ENCODE assay signal across 2 cellular contexts in the genomic region with DNA sequence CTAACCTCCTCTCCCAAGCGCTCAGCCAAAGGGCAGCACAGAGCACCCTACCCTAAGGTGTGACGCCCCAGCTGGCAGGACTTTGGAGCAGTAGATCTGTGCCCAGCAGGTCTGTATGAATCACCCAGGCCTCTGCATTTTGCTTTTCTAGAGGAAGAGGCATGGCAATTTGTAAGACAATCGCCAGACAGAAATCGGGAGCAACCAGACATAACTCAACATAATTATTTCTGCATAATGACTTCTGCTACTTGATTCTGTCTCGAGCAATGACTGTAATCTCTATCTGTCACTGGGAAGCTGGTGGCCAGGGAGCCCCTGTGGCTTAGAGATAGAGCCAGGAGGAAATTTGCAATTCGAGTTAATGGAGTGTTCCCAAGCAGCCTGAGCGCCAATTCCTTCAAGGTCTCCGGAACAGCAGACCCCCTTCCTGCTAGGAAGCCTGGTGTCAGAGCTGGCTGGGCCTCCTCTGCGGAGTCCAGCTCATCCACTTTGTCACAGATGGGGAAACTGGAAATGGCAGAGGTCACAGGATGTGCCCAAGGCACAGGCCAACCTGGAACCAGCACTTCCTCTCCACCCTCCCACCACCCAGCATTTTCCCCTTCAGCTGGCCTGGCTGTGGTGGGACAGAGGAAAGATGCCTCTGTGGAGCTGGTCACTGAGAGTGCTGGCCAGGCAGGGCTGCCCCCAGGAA.
TF ChIP-seq lines count a peak whose summit lies in the region.

No MANE protein-coding gene starts in this region.

TF ChIP-seq in GM23338, 12 proteins besides CTCF, POLR2A, EP300 and RAD21 (continued from another document):
- TF ChIP-seq NANOG (IDR thresholded peaks at IDR 0.05; ENCODE audit: borderline replicate concordance), result no peak
- no peak for TF ChIP-seq ZNF114 (CRISPR knock-in tag; IDR thresholded peaks at IDR 0.05)
- no peak for TF ChIP-seq CREB1 (CRISPR knock-in tag; IDR thresholded peaks at IDR 0.05; ENCODE audit: low read depth)
- TF ChIP-seq, protein P1, sequence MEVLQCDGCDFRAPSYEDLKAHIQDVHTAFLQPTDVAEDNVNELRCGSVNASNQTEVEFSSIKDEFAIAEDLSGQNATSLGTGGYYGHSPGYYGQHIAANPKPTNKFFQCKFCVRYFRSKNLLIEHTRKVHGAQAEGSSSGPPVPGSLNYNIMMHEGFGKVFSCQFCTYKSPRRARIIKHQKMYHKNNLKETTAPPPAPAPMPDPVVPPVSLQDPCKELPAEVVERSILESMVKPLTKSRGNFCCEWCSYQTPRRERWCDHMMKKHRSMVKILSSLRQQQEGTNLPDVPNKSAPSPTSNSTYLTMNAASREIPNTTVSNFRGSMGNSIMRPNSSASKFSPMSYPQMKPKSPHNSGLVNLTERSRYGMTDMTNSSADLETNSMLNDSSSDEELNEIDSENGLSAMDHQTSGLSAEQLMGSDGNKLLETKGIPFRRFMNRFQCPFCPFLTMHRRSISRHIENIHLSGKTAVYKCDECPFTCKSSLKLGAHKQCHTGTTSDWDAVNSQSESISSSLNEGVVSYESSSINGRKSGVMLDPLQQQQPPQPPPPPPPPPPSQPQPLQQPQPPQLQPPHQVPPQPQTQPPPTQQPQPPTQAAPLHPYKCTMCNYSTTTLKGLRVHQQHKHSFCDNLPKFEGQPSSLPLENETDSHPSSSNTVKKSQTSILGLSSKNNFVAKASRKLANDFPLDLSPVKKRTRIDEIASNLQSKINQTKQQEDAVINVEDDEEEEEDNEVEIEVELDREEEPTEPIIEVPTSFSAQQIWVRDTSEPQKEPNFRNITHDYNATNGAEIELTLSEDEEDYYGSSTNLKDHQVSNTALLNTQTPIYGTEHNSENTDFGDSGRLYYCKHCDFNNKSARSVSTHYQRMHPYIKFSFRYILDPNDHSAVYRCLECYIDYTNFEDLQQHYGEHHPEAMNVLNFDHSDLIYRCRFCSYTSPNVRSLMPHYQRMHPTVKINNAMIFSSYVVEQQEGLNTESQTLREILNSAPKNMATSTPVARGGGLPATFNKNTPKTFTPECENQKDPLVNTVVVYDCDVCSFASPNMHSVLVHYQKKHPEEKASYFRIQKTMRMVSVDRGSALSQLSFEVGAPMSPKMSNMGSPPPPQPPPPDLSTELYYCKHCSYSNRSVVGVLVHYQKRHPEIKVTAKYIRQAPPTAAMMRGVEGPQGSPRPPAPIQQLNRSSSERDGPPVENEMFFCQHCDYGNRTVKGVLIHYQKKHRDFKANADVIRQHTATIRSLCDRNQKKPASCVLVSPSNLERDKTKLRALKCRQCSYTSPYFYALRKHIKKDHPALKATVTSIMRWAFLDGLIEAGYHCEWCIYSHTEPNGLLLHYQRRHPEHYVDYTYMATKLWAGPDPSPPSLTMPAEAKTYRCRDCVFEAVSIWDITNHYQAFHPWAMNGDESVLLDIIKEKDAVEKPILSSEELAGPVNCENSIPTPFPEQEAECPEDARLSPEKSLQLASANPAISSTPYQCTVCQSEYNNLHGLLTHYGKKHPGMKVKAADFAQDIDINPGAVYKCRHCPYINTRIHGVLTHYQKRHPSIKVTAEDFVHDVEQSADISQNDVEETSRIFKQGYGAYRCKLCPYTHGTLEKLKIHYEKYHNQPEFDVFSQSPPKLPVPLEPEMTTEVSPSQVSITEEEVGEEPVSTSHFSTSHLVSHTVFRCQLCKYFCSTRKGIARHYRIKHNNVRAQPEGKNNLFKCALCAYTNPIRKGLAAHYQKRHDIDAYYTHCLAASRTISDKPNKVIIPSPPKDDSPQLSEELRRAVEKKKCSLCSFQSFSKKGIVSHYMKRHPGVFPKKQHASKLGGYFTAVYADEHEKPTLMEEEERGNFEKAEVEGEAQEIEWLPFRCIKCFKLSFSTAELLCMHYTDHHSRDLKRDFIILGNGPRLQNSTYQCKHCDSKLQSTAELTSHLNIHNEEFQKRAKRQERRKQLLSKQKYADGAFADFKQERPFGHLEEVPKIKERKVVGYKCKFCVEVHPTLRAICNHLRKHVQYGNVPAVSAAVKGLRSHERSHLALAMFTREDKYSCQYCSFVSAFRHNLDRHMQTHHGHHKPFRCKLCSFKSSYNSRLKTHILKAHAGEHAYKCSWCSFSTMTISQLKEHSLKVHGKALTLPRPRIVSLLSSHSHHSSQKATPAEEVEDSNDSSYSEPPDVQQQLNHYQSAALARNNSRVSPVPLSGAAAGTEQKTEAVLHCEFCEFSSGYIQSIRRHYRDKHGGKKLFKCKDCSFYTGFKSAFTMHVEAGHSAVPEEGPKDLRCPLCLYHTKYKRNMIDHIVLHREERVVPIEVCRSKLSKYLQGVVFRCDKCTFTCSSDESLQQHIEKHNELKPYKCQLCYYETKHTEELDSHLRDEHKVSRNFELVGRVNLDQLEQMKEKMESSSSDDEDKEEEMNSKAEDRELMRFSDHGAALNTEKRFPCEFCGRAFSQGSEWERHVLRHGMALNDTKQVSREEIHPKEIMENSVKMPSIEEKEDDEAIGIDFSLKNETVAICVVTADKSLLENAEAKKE (CRISPR knock-in tag; IDR thresholded peaks at IDR 0.05), result no peak
- TF ChIP-seq EZH2 (IDR thresholded peaks at IDR 0.05; ENCODE audit: low read depth, unreplicated experiment), result no peak
- TF ChIP-seq, protein P2, sequence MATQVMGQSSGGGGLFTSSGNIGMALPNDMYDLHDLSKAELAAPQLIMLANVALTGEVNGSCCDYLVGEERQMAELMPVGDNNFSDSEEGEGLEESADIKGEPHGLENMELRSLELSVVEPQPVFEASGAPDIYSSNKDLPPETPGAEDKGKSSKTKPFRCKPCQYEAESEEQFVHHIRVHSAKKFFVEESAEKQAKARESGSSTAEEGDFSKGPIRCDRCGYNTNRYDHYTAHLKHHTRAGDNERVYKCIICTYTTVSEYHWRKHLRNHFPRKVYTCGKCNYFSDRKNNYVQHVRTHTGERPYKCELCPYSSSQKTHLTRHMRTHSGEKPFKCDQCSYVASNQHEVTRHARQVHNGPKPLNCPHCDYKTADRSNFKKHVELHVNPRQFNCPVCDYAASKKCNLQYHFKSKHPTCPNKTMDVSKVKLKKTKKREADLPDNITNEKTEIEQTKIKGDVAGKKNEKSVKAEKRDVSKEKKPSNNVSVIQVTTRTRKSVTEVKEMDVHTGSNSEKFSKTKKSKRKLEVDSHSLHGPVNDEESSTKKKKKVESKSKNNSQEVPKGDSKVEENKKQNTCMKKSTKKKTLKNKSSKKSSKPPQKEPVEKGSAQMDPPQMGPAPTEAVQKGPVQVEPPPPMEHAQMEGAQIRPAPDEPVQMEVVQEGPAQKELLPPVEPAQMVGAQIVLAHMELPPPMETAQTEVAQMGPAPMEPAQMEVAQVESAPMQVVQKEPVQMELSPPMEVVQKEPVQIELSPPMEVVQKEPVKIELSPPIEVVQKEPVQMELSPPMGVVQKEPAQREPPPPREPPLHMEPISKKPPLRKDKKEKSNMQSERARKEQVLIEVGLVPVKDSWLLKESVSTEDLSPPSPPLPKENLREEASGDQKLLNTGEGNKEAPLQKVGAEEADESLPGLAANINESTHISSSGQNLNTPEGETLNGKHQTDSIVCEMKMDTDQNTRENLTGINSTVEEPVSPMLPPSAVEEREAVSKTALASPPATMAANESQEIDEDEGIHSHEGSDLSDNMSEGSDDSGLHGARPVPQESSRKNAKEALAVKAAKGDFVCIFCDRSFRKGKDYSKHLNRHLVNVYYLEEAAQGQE (IDR thresholded peaks at IDR 0.05; ENCODE audit: unreplicated experiment), result no peak
- TF ChIP-seq POLR2AphosphoS5 (IDR thresholded peaks at IDR 0.05; ENCODE audit: low read depth), result no peak

TF ChIP-seq in SK-N-SH, 30 proteins besides CTCF, POLR2A, EP300 and RAD21 (continued from another document):
- TF ChIP-seq CHD2 (IDR thresholded peaks at IDR 0.05; ENCODE audit: low read length, partially characterized antibody), result peak; percentile 62
- no peak for TF ChIP-seq POLR2AphosphoS5 (IDR thresholded peaks at IDR 0.05; ENCODE audit: low read depth, low read length)
- TF ChIP-seq, protein P3, sequence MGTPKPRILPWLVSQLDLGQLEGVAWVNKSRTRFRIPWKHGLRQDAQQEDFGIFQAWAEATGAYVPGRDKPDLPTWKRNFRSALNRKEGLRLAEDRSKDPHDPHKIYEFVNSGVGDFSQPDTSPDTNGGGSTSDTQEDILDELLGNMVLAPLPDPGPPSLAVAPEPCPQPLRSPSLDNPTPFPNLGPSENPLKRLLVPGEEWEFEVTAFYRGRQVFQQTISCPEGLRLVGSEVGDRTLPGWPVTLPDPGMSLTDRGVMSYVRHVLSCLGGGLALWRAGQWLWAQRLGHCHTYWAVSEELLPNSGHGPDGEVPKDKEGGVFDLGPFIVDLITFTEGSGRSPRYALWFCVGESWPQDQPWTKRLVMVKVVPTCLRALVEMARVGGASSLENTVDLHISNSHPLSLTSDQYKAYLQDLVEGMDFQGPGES (IDR thresholded peaks at IDR 0.05; ENCODE audit: low read depth, low read length), result no peak
- TF ChIP-seq, protein P4, sequence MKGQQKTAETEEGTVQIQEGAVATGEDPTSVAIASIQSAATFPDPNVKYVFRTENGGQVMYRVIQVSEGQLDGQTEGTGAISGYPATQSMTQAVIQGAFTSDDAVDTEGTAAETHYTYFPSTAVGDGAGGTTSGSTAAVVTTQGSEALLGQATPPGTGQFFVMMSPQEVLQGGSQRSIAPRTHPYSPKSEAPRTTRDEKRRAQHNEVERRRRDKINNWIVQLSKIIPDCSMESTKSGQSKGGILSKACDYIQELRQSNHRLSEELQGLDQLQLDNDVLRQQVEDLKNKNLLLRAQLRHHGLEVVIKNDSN (IDR thresholded peaks at IDR 0.05; ENCODE audit: borderline replicate concordance, low read depth), result no peak
- no peak for TF ChIP-seq JUND (IDR thresholded peaks at IDR 0.05)
- TF ChIP-seq, protein P2 (IDR thresholded peaks at IDR 0.05; ENCODE audit: low read depth, low read length), result no peak
- no peak; the same call in 1 of the 2 replicates for TF ChIP-seq RFX5 (IDR thresholded peaks at IDR 0.05; ENCODE audit: low read length)
- TF ChIP-seq, protein P5, sequence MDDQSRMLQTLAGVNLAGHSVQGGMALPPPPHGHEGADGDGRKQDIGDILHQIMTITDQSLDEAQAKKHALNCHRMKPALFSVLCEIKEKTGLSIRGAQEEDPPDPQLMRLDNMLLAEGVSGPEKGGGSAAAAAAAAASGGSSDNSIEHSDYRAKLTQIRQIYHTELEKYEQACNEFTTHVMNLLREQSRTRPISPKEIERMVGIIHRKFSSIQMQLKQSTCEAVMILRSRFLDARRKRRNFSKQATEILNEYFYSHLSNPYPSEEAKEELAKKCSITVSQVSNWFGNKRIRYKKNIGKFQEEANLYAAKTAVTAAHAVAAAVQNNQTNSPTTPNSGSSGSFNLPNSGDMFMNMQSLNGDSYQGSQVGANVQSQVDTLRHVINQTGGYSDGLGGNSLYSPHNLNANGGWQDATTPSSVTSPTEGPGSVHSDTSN (IDR thresholded peaks at IDR 0.05), result no peak
- TF ChIP-seq SIN3A (IDR thresholded peaks at IDR 0.05; ENCODE audit: borderline replicate concordance, low read depth, low read length), result no peak
- TF ChIP-seq, protein P6, sequence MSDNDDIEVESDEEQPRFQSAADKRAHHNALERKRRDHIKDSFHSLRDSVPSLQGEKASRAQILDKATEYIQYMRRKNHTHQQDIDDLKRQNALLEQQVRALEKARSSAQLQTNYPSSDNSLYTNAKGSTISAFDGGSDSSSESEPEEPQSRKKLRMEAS (IDR thresholded peaks at IDR 0.05; ENCODE audit: low read depth), result no peak
- TF ChIP-seq, protein P7, sequence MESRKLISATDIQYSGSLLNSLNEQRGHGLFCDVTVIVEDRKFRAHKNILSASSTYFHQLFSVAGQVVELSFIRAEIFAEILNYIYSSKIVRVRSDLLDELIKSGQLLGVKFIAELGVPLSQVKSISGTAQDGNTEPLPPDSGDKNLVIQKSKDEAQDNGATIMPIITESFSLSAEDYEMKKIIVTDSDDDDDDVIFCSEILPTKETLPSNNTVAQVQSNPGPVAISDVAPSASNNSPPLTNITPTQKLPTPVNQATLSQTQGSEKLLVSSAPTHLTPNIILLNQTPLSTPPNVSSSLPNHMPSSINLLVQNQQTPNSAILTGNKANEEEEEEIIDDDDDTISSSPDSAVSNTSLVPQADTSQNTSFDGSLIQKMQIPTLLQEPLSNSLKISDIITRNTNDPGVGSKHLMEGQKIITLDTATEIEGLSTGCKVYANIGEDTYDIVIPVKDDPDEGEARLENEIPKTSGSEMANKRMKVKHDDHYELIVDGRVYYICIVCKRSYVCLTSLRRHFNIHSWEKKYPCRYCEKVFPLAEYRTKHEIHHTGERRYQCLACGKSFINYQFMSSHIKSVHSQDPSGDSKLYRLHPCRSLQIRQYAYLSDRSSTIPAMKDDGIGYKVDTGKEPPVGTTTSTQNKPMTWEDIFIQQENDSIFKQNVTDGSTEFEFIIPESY (IDR thresholded peaks at IDR 0.05; ENCODE audit: borderline replicate concordance, low read depth), result no peak
- no peak for TF ChIP-seq FOXM1 (IDR thresholded peaks at IDR 0.05; ENCODE audit: low read depth)
- TF ChIP-seq MXI1 (IDR thresholded peaks at IDR 0.05; ENCODE audit: low read depth, low read length), result peak; percentile 77; the same call in 1 of the 2 replicates
- no peak for TF ChIP-seq GABPA (IDR thresholded peaks at IDR 0.05; ENCODE audit: low read depth)
- no peak for TF ChIP-seq FOSL2 (IDR thresholded peaks at IDR 0.05; ENCODE audit: borderline replicate concordance, low read depth)
- TF ChIP-seq NFIC (IDR thresholded peaks at IDR 0.05; ENCODE audit: borderline replicate concordance), result no peak
- TF ChIP-seq RCOR1 (IDR thresholded peaks at IDR 0.05; ENCODE audit: low read length), result peak; percentile 90; the same call in 1 of the 2 replicates
- TF ChIP-seq TAF1 (IDR thresholded peaks at IDR 0.05; ENCODE audit: borderline replicate concordance, low read depth, low read length), result no peak
- peak; percentile 85 for TF ChIP-seq GATA2 (CRISPR knock-in tag; IDR thresholded peaks at IDR 0.05)
- peak; percentile 21; the same call in 1 of the 2 replicates for TF ChIP-seq SMC3 (IDR thresholded peaks at IDR 0.05; ENCODE audit: low read depth, low read length)
- no peak for TF ChIP-seq NRF1 (IDR thresholded peaks at IDR 0.05; ENCODE audit: low read depth, low read length)
- TF ChIP-seq YY1 (IDR thresholded peaks at IDR 0.05; ENCODE audit: low read depth), result no peak
- TF ChIP-seq RXRA (IDR thresholded peaks at IDR 0.05; ENCODE audit: borderline replicate concordance, low read depth), result no peak
- no peak for TF ChIP-seq ELF1 (IDR thresholded peaks at IDR 0.05)
- TF ChIP-seq EZH2phosphoT487 (IDR thresholded peaks at IDR 0.05; ENCODE audit: borderline replicate concordance, low read depth), result no peak
